ENCODE assay signal across 33 cellular contexts in genomic region chr10:91082447-91082846, GRCh38.
"Had no signal": no experiment of that assay in that cellular context is flagged by ENCODE, and none has a peak within 500 bp of the region (broad histone marks: within the 10 kb centered on the region; RNA-seq: fewer than 3 reads in every experiment).

No MANE protein-coding gene starts in this region.

- H2AFZ ChIP-seq: PC-9 had no signal

- H3K4me3 ChIP-seq: PC-9, SK-N-MC had no signal

- H3K9me3 Mint-ChIP-seq: activated CD4-positive, alpha-beta memory T cell treated with anti-CD3 and anti-CD28 coated beads, Interleukin-2, amount 10 ng/mL, durations not matched to agents 7 days and 5 days; activated naive CD4-positive, alpha-beta T cell treated with anti-CD3 and anti-CD28 coated beads, Interleukin-2, amount 10 ng/mL, durations not matched to agents 7 days and 5 days; activated naive CD8-positive, alpha-beta T cell treated with anti-CD3 and anti-CD28 coated beads, Interleukin-2, amount 50 U/mL, for 24 hours had no signal

- H3K27me3 Mint-ChIP-seq: activated naive CD8-positive, alpha-beta T cell; brain had no signal

- H3K4me1 Mint-ChIP-seq: activated CD4-positive, alpha-beta memory T cell treated with anti-CD3 and anti-CD28 coated beads, Interleukin-2, amount 10 ng/mL, durations not matched to agents 7 days and 5 days; activated CD8-positive, alpha-beta memory T cell treated with anti-CD3 and anti-CD28 coated beads, Interleukin-2, amount 10 ng/mL, durations not matched to agents 7 days and 5 days; activated naive CD4-positive, alpha-beta T cell treated with anti-CD3 and anti-CD28 coated beads, Interleukin-2, amount 10 ng/mL, durations not matched to agents 7 days and 5 days; activated naive CD8-positive, alpha-beta T cell treated with anti-CD3 and anti-CD28 coated beads, Interleukin-2, amount 50 U/mL, for 24 hours had no signal

- DNase-seq: activated CD4-positive, alpha-beta memory T cell treated with anti-CD3 and anti-CD28 coated beads, Interleukin-2, amount 10 ng/mL, durations not matched to agents 7 days and 5 days; activated CD4-positive, alpha-beta T cell treated with anti-CD3 and anti-CD28 coated beads for 1 hour; activated CD4-positive, alpha-beta T cell treated with anti-CD3 and anti-CD28 coated beads for 48 hours; activated CD4-positive, CD25-positive, alpha-beta regulatory T cell; activated CD8-positive, alpha-beta memory T cell treated with anti-CD3 and anti-CD28 coated beads for 24 hours; activated CD8-positive, alpha-beta memory T cell treated with anti-CD3 and anti-CD28 coated beads, Interleukin-2, amount 10 ng/mL, durations not matched to agents 7 days and 5 days; activated CD8-positive, alpha-beta memory T cell treated with anti-CD3 and anti-CD28 coated beads, Interleukin-2, amount 50 U/mL, for 48 hours; activated effector memory CD4-positive, alpha-beta T cell treated with Interleukin-2 at 50 U/mL for 16 hours; activated naive CD4-positive, alpha-beta T cell treated with anti-CD3 and anti-CD28 coated beads, Interleukin-2, amount 10 ng/mL, durations not matched to agents 7 days and 5 days; activated naive CD8-positive, alpha-beta T cell treated with anti-CD3 and anti-CD28 coated beads, Interleukin-2, amount 50 U/mL, for 24 hours; activated T-cell treated with anti-CD3 and anti-CD28 coated beads, Interleukin-2, amount 50 U/mL, for 48 hours; anterior cingulate cortex; caudate nucleus; cerebellar nuclear complex; NCI-H1092 treated with DMSO at 0.1 percent for 48 hours; NCI-H1417; NCI-H146; NCI-H187; NCI-H2029 treated with DMSO at 0.1 percent for 48 hours; NCI-H2107; NCI-H2171; NCI-H510A; NCI-H526; NCI-H748 treated with DMSO at 0.1 percent for 48 hours; PC-9; Right ventricle myocardium superior; T1000; WERI-Rb-1 had no signal

- H3K27ac Mint-ChIP-seq: activated CD4-positive, alpha-beta memory T cell treated with anti-CD3 and anti-CD28 coated beads, Interleukin-2, amount 10 ng/mL, durations not matched to agents 7 days and 5 days; activated CD8-positive, alpha-beta memory T cell treated with anti-CD3 and anti-CD28 coated beads, Interleukin-2, amount 10 ng/mL, durations not matched to agents 7 days and 5 days; activated naive CD4-positive, alpha-beta T cell treated with anti-CD3 and anti-CD28 coated beads, Interleukin-2, amount 10 ng/mL, durations not matched to agents 7 days and 5 days; activated naive CD8-positive, alpha-beta T cell; activated naive CD8-positive, alpha-beta T cell treated with anti-CD3 and anti-CD28 coated beads, Interleukin-2, amount 50 U/mL, for 24 hours; brain had no signal

- H3K27ac ChIP-seq: PC-9, SK-N-MC, WERI-Rb-1 had no signal

- H3K36me3 Mint-ChIP-seq: activated CD8-positive, alpha-beta memory T cell treated with anti-CD3 and anti-CD28 coated beads, Interleukin-2, amount 10 ng/mL, durations not matched to agents 7 days and 5 days; activated naive CD4-positive, alpha-beta T cell treated with anti-CD3 and anti-CD28 coated beads, Interleukin-2, amount 10 ng/mL, durations not matched to agents 7 days and 5 days; activated naive CD8-positive, alpha-beta T cell; brain had no signal

- H3K36me3 ChIP-seq: WERI-Rb-1 had no signal

- H3K4me2 ChIP-seq: PC-9 had no signal

- FAIRE-seq: bronchial epithelial cell, RCC 7860 had no signal

- H3K4me3 Mint-ChIP-seq: activated CD4-positive, alpha-beta memory T cell treated with anti-CD3 and anti-CD28 coated beads, Interleukin-2, amount 10 ng/mL, durations not matched to agents 7 days and 5 days; activated CD8-positive, alpha-beta memory T cell treated with anti-CD3 and anti-CD28 coated beads, Interleukin-2, amount 10 ng/mL, durations not matched to agents 7 days and 5 days; activated naive CD4-positive, alpha-beta T cell treated with anti-CD3 and anti-CD28 coated beads, Interleukin-2, amount 10 ng/mL, durations not matched to agents 7 days and 5 days; activated naive CD8-positive, alpha-beta T cell; activated naive CD8-positive, alpha-beta T cell treated with anti-CD3 and anti-CD28 coated beads, Interleukin-2, amount 50 U/mL, for 24 hours; brain had no signal
